In the genomic region with DNA sequence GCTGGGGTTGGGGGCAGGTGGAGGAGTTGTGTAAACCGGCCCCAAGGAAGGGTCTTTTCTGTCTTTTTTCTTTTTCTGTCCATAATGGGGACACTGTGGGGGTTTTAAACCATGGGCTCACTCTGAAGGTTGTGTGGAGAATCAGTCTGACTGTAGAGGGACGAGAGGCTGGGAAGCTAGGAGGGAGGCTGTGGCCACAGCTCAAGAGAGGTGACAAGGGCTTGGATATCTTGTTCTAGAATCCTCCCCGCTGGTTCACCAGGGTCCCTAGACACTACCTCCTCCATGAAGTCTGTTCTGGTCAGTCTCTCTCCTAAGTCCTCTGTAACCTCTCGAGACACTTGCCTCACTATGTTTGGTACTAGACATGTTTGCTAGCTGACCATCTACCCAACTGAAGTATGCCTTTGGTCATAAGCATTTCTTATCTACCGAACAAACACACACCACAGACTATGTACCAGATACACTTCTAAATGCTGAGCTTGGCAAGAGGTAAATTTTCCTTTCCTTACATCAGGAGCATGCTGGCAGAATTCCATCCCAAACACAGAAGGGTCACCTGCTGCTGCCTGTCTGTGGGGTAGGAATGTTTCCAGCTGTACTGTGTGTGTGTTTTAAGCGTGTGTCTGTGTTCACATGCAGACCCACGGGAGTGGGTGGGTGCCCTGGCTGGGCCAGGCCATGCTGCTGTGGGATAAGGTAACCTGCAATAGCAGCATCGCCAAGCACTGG, we compare ENCODE assay signal across 1 cellular context.
TF ChIP-seq lines count a peak whose summit lies in the region.

No MANE protein-coding gene starts in this region.

TF ChIP-seq in HepG2, 621 proteins besides CTCF, POLR2A, EP300 and RAD21 (continued from another document):
- no peak for TF ChIP-seq SRSF9 (IDR thresholded peaks at IDR 0.05; ENCODE audit: borderline replicate concordance, insufficient read depth, low read depth, low read length, poor library complexity, severe bottlenecking)
- TF ChIP-seq ZFY (CRISPR knock-in tag; IDR thresholded peaks at IDR 0.05) = 0 out of 2 replicates have a peak, but pooled peaks have one; percentile 36
- 0 out of 2 replicates have a peak, but pooled peaks have one; percentile 23 for TF ChIP-seq ZNF614 (CRISPR knock-in tag; IDR thresholded peaks at IDR 0.05; ENCODE audit: borderline replicate concordance)
- TF ChIP-seq MAFK (conservative IDR thresholded peaks at IDR 0.05 in 1 of 2, IDR thresholded peaks at IDR 0.05 in 1 of 2; ENCODE audit: low read length in 2 of 2) = peak; percentile 28 to 29; a peak in 1 of 4 replicates
- TF ChIP-seq SALL1 (CRISPR knock-in tag; IDR thresholded peaks at IDR 0.05) = peak; percentile 27; the same call in 1 of the 2 replicates
- TF ChIP-seq ZNF547 (CRISPR knock-in tag; IDR thresholded peaks at IDR 0.05) = no peak
- no peak for TF ChIP-seq SRY (CRISPR knock-in tag; IDR thresholded peaks at IDR 0.05)
- TF ChIP-seq MED8 (CRISPR knock-in tag; IDR thresholded peaks at IDR 0.05; ENCODE audit: insufficient replicate concordance) = no peak
- peak; percentile 17 for TF ChIP-seq ASH2L (IDR thresholded peaks at IDR 0.05; ENCODE audit: insufficient read length, low read depth, low read length)
- no peak for TF ChIP-seq SOX13 (IDR thresholded peaks at IDR 0.05)
- peak in 1 of 2 experiments; percentile 30; a peak in 1 of 4 replicates for TF ChIP-seq SOX13 (CRISPR knock-in tag; conservative IDR thresholded peaks at IDR 0.05 in 1 of 2, IDR thresholded peaks at IDR 0.05 in 1 of 2)
- TF ChIP-seq, protein P1, sequence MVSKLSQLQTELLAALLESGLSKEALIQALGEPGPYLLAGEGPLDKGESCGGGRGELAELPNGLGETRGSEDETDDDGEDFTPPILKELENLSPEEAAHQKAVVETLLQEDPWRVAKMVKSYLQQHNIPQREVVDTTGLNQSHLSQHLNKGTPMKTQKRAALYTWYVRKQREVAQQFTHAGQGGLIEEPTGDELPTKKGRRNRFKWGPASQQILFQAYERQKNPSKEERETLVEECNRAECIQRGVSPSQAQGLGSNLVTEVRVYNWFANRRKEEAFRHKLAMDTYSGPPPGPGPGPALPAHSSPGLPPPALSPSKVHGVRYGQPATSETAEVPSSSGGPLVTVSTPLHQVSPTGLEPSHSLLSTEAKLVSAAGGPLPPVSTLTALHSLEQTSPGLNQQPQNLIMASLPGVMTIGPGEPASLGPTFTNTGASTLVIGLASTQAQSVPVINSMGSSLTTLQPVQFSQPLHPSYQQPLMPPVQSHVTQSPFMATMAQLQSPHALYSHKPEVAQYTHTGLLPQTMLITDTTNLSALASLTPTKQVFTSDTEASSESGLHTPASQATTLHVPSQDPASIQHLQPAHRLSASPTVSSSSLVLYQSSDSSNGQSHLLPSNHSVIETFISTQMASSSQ (IDR thresholded peaks at IDR 0.05; ENCODE audit: low read depth) = no peak
- TF ChIP-seq, protein P1 (CRISPR knock-in tag; IDR thresholded peaks at IDR 0.05; ENCODE audit: borderline replicate concordance) = no peak
- TF ChIP-seq NBN (conservative IDR thresholded peaks at IDR 0.05) = no peak
- no peak for TF ChIP-seq ZNF878 (CRISPR knock-in tag; IDR thresholded peaks at IDR 0.05)
- TF ChIP-seq, protein P2, sequence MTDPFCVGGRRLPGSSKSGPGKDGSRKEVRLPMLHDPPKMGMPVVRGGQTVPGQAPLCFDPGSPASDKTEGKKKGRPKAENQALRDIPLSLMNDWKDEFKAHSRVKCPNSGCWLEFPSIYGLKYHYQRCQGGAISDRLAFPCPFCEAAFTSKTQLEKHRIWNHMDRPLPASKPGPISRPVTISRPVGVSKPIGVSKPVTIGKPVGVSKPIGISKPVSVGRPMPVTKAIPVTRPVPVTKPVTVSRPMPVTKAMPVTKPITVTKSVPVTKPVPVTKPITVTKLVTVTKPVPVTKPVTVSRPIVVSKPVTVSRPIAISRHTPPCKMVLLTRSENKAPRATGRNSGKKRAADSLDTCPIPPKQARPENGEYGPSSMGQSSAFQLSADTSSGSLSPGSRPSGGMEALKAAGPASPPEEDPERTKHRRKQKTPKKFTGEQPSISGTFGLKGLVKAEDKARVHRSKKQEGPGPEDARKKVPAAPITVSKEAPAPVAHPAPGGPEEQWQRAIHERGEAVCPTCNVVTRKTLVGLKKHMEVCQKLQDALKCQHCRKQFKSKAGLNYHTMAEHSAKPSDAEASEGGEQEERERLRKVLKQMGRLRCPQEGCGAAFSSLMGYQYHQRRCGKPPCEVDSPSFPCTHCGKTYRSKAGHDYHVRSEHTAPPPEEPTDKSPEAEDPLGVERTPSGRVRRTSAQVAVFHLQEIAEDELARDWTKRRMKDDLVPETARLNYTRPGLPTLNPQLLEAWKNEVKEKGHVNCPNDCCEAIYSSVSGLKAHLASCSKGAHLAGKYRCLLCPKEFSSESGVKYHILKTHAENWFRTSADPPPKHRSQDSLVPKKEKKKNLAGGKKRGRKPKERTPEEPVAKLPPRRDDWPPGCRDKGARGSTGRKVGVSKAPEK (CRISPR knock-in tag; IDR thresholded peaks at IDR 0.05; ENCODE audit: borderline replicate concordance) = no peak
- TF ChIP-seq, protein P3, sequence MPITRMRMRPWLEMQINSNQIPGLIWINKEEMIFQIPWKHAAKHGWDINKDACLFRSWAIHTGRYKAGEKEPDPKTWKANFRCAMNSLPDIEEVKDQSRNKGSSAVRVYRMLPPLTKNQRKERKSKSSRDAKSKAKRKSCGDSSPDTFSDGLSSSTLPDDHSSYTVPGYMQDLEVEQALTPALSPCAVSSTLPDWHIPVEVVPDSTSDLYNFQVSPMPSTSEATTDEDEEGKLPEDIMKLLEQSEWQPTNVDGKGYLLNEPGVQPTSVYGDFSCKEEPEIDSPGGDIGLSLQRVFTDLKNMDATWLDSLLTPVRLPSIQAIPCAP (CRISPR knock-in tag; IDR thresholded peaks at IDR 0.05; ENCODE audit: low read depth) = no peak
